ENCODE assay signal across 15 cellular contexts in genomic region chr17:948284-948852, GRCh38. TPM values are rescaled to one million over a fixed set of nuclear protein-coding genes. Genes with fewer than 3 reads are reported as not detected.
A peak's percentile ranks its signal among the peaks of the same experiment; 100 is the strongest.
DNase-seq lines count a peak whose midpoint lies in the region; ATAC-seq, FAIRE-seq and TF ChIP-seq lines count a peak whose summit lies in the region.
"Had no signal": no experiment of that assay in that cellular context is flagged by ENCODE, and none has a peak within 500 bp of the region (broad histone marks: within the 10 kb centered on the region; RNA-seq: fewer than 3 reads in every experiment).

No MANE protein-coding gene starts in this region.

- H3K36me3 ChIP-seq in BJ (ENCODE audit: control insufficient read depth, insufficient read depth, low read length), result peaks cover 3% of the 10 kb centered on the region; the same call in 1 of the 2 replicates
- H3K36me3 ChIP-seq in esophagus (ENCODE audit: control insufficient read depth in 2 of 2, insufficient read depth in 2 of 2, low read length in 1 of 2), result no peaks in the 10 kb centered on the region
- H3K36me3 ChIP-seq in muscle layer of colon (ENCODE audit: insufficient read depth, low read length), result no peaks in the 10 kb centered on the region
- H3K36me3 ChIP-seq: right lobe of liver had no signal

- CTCF ChIA-PET in BJ (lab: Yijun Ruan, JAX), result interaction anchor here (0.9 kb wide), 1 partner anchor 33 kb away, joined by 3 read pairs; no protein-coding TSS in a partner anchor

- DNase-seq in BJ (ENCODE audit: low read depth) (no peak), HK-2 (ENCODE audit: unreplicated experiment) (peak; percentile 60), SKM-1 (lab: John Stamatoyannopoulos, UW; ENCODE audit: unreplicated experiment) (no peak), D721Med (ENCODE audit: insufficient read length, low spot score) (no peak), Ammon's horn (ENCODE audit: low spot score) (no peak)
- DNase-seq: activated gamma-delta T cell treated with Interleukin-2 at 50 U/mL for 16 hours; AML-193; GM23248; NCI-H524; right lobe of liver; stimulated activated naive CD4-positive, alpha-beta T cell; T1000 had no signal

- no peak overlapping the region for H3K9ac ChIP-seq in muscle layer of colon (ENCODE audit: low read length)
- H3K9ac ChIP-seq: GM23248 had no signal

- no peak for FAIRE-seq in D721Med (lab: Jason Lieb, UNC)

- H3K27me3 ChIP-seq in BJ (ENCODE audit: control insufficient read depth, insufficient read depth, low read length) (no peaks in the 10 kb centered on the region), esophagus (ENCODE audit: control insufficient read depth in 1 of 2, insufficient read depth in 2 of 2, low read length in 2 of 2) (no peaks in the 10 kb centered on the region), muscle layer of colon (ENCODE audit: control insufficient read depth in 1 of 2, insufficient read depth in 2 of 2, low read length in 2 of 2) (no peaks in the 10 kb centered on the region)
- H3K27me3 ChIP-seq: right lobe of liver had no signal

- H3K27ac ChIP-seq in esophagus (ENCODE audit: low read depth in 2 of 2, low read length in 1 of 2) (peak overlapping the region; percentile 17 to 82), muscle layer of colon (ENCODE audit: low read depth, low read length) (peak overlapping the region; percentile 63)
- H3K27ac ChIP-seq: GM23248, right lobe of liver had no signal

- H3K4me3 ChIP-seq in BJ (ENCODE audit: low read depth, low read length) (no peak overlapping the region), esophagus (ENCODE audit: low read depth in 1 of 2, low read length in 2 of 2) (no peak overlapping the region), muscle layer of colon (ENCODE audit: low read depth in 1 of 2, low read length in 2 of 2) (no peak overlapping the region)
- H3K4me3 ChIP-seq: GM23248, right lobe of liver had no signal

- POLR2A ChIA-PET in BJ (lab: Charles Lee), result no interaction called here

- ATAC-seq in HG03460 (IDR thresholded peaks at IDR 0.05; ENCODE audit: unreplicated experiment), result no peak

- TF ChIP-seq CTCF in BJ (IDR thresholded peaks at IDR 0.05; ENCODE audit: insufficient read depth, low read depth, low read length) (0 out of 2 replicates have a peak, but pooled peaks have one; percentile 13), D721Med (IDR thresholded peaks at IDR 0.05; ENCODE audit: insufficient read depth, missing control alignments) (no peak)

- WGBS in esophagus, 2 donors, result 46 to 55% methylated on average over 22 to 25 of the region's 25 CpGs

- H3K4me1 ChIP-seq in esophagus (ENCODE audit: control insufficient read depth in 2 of 2, insufficient read depth in 2 of 2, low read length in 1 of 2), result peaks cover 0 to 2% of the 10 kb centered on the region in 2 donors
- H3K4me1 ChIP-seq in muscle layer of colon (ENCODE audit: insufficient read depth, low read length), result peaks cover 41% of the 10 kb centered on the region
- H3K4me1 ChIP-seq: right lobe of liver had no signal

- H3K9me3 ChIP-seq in esophagus (ENCODE audit: control insufficient read depth in 2 of 2, insufficient read depth in 1 of 2, low read depth in 1 of 2, low read length in 1 of 2) (no peaks in the 10 kb centered on the region), muscle layer of colon (ENCODE audit: low read length) (no peaks in the 10 kb centered on the region)
- H3K9me3 ChIP-seq: right lobe of liver had no signal

RNA-seq across cellular contexts. Expression of gene NXN, which starts 31.2 kb away (rescaled TPM):
- polyA plus RNA-seq in BJ (2011; rRNA removed) (65.3 and 88.8 TPM in 2 replicates), esophagus (10 to 100 TPM; 10.1 to 24.0 TPM)
- polyA minus RNA-seq in BJ (2011; rRNA and poly(A)+ RNA removed), result 74.4 and 127 TPM in 2 replicates

RNA-seq across cellular contexts. Expression of gene TIMM22, which starts 48.6 kb away (rescaled TPM):
- polyA plus RNA-seq in BJ (2011; rRNA removed) (12.6 and 14.3 TPM in 2 replicates), esophagus (1 to 10 TPM; 5.0 to 9.3 TPM)
- 8.1 and 10.8 TPM in 2 replicates for polyA minus RNA-seq in BJ (2011; rRNA and poly(A)+ RNA removed)
